1 cellular context compared by ENCODE assay signal in the genomic region with DNA sequence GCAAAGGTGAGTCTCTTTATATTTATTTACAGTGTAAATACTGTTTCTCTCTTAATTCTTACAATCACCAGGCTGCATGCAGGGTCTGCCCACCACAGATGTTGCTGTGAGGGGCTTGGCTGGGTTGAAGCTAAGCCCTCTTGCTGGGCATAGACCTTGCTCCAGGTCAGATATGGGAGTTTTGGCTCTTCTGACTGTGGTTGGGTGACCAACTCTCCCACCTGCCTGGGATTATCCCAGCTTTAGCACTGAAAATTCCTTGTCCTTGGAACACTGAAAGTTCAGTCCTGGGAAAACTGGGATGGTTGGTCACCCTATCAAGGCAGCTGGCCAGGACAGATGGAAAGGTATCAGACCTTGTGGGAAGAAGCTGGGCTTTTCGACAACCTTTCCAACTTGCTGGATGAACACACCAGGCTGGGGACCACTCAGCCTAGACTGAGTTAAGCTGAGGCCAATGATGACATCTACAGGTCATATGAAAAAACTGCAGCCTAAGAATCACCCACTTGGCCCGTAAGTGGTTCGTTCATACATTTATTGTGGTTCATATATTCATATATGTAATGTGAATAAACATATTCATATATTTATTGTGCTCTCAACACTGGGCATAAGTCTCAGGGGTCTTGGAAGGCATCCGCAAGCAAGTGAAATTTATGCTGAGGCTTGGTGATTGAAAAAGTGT.
TF ChIP-seq lines count a peak whose summit lies in the region.

No MANE protein-coding gene starts in this region.

TF ChIP-seq in GM23338, 12 proteins besides CTCF, POLR2A, EP300 and RAD21 (continued from another document):
- TF ChIP-seq, protein P1, sequence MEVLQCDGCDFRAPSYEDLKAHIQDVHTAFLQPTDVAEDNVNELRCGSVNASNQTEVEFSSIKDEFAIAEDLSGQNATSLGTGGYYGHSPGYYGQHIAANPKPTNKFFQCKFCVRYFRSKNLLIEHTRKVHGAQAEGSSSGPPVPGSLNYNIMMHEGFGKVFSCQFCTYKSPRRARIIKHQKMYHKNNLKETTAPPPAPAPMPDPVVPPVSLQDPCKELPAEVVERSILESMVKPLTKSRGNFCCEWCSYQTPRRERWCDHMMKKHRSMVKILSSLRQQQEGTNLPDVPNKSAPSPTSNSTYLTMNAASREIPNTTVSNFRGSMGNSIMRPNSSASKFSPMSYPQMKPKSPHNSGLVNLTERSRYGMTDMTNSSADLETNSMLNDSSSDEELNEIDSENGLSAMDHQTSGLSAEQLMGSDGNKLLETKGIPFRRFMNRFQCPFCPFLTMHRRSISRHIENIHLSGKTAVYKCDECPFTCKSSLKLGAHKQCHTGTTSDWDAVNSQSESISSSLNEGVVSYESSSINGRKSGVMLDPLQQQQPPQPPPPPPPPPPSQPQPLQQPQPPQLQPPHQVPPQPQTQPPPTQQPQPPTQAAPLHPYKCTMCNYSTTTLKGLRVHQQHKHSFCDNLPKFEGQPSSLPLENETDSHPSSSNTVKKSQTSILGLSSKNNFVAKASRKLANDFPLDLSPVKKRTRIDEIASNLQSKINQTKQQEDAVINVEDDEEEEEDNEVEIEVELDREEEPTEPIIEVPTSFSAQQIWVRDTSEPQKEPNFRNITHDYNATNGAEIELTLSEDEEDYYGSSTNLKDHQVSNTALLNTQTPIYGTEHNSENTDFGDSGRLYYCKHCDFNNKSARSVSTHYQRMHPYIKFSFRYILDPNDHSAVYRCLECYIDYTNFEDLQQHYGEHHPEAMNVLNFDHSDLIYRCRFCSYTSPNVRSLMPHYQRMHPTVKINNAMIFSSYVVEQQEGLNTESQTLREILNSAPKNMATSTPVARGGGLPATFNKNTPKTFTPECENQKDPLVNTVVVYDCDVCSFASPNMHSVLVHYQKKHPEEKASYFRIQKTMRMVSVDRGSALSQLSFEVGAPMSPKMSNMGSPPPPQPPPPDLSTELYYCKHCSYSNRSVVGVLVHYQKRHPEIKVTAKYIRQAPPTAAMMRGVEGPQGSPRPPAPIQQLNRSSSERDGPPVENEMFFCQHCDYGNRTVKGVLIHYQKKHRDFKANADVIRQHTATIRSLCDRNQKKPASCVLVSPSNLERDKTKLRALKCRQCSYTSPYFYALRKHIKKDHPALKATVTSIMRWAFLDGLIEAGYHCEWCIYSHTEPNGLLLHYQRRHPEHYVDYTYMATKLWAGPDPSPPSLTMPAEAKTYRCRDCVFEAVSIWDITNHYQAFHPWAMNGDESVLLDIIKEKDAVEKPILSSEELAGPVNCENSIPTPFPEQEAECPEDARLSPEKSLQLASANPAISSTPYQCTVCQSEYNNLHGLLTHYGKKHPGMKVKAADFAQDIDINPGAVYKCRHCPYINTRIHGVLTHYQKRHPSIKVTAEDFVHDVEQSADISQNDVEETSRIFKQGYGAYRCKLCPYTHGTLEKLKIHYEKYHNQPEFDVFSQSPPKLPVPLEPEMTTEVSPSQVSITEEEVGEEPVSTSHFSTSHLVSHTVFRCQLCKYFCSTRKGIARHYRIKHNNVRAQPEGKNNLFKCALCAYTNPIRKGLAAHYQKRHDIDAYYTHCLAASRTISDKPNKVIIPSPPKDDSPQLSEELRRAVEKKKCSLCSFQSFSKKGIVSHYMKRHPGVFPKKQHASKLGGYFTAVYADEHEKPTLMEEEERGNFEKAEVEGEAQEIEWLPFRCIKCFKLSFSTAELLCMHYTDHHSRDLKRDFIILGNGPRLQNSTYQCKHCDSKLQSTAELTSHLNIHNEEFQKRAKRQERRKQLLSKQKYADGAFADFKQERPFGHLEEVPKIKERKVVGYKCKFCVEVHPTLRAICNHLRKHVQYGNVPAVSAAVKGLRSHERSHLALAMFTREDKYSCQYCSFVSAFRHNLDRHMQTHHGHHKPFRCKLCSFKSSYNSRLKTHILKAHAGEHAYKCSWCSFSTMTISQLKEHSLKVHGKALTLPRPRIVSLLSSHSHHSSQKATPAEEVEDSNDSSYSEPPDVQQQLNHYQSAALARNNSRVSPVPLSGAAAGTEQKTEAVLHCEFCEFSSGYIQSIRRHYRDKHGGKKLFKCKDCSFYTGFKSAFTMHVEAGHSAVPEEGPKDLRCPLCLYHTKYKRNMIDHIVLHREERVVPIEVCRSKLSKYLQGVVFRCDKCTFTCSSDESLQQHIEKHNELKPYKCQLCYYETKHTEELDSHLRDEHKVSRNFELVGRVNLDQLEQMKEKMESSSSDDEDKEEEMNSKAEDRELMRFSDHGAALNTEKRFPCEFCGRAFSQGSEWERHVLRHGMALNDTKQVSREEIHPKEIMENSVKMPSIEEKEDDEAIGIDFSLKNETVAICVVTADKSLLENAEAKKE (CRISPR knock-in tag; IDR thresholded peaks at IDR 0.05): no peak
- TF ChIP-seq, protein P2, sequence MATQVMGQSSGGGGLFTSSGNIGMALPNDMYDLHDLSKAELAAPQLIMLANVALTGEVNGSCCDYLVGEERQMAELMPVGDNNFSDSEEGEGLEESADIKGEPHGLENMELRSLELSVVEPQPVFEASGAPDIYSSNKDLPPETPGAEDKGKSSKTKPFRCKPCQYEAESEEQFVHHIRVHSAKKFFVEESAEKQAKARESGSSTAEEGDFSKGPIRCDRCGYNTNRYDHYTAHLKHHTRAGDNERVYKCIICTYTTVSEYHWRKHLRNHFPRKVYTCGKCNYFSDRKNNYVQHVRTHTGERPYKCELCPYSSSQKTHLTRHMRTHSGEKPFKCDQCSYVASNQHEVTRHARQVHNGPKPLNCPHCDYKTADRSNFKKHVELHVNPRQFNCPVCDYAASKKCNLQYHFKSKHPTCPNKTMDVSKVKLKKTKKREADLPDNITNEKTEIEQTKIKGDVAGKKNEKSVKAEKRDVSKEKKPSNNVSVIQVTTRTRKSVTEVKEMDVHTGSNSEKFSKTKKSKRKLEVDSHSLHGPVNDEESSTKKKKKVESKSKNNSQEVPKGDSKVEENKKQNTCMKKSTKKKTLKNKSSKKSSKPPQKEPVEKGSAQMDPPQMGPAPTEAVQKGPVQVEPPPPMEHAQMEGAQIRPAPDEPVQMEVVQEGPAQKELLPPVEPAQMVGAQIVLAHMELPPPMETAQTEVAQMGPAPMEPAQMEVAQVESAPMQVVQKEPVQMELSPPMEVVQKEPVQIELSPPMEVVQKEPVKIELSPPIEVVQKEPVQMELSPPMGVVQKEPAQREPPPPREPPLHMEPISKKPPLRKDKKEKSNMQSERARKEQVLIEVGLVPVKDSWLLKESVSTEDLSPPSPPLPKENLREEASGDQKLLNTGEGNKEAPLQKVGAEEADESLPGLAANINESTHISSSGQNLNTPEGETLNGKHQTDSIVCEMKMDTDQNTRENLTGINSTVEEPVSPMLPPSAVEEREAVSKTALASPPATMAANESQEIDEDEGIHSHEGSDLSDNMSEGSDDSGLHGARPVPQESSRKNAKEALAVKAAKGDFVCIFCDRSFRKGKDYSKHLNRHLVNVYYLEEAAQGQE (IDR thresholded peaks at IDR 0.05; ENCODE audit: unreplicated experiment): no peak
- no peak for TF ChIP-seq EZH2 (IDR thresholded peaks at IDR 0.05; ENCODE audit: low read depth, unreplicated experiment)
